Comparison of ENCODE assay signal across 1 cellular context in the genomic region with DNA sequence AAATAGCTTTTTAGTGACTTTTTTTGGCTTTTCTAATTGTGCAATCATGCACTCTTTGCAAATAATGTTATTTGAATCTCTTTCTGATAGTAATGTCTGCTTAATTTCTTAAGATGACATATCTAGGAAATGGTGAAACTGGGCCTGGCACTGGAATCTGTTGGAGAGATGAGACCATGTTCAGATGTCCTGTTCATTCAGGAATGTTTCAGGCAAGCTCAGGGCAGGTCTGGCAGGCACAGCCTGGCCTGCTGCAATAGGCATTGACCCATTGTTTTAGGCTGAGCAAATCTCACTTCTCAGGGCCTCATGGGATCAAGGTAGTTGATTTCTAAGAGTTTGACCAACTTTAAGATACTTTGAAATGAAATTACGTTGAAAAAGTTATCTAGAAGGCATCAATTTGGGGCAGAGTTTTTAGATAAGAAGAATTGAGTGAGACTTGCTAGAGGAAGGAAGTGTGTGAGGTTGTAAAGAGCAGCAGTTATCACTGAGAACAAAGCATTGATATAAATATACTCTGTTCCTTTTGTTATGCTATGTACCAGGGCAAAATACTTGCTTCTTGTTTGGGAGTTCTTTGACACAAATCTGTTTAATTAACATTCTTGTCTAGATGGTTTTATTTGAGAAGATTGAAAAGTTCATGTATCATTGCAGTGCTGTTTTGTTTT.
TF ChIP-seq lines count a peak whose summit lies in the region.

No MANE protein-coding gene starts in this region.

TF ChIP-seq in H1, 55 proteins besides CTCF, POLR2A, EP300 and RAD21:
- no peak for TF ChIP-seq POLR2AphosphoS5 (IDR thresholded peaks at IDR 0.05; ENCODE audit: low read depth, low read length)
- TF ChIP-seq CEBPB (IDR thresholded peaks at IDR 0.05; ENCODE audit: low read depth, low read length) = no peak
